In the genomic region with DNA sequence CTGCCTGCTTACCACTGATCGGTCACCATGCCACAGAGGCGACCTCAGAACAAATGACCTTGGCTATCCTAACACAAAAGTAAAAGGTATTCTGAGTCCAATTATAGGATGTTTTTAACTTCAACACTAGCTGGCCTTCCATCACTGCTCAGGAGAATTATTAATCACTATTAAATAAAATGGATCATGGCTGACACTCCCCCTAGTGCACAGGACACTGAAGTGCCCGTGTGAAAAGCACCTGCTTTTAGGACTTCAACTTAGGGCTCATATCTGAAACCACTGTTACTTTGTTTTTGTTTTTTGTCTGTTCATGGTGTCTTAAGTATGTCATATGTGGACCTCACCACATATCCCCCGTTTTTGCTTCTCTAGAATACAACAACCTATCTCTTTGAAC, we compare ENCODE assay signal across 9 cellular contexts. TPM values are rescaled to one million over a fixed set of nuclear protein-coding genes. Genes with fewer than 3 reads are reported as not detected.
DNase-seq lines count a peak whose midpoint lies in the region; ATAC-seq and TF ChIP-seq lines count a peak whose summit lies in the region.
"Had no signal": no experiment of that assay in that cellular context is flagged by ENCODE, and none has a peak within 500 bp of the region (broad histone marks: within the 10 kb centered on the region; RNA-seq: fewer than 3 reads in every experiment).

No MANE protein-coding gene starts in this region.

- H3K9me3 Mint-ChIP-seq in T-cell = no peaks in the 10 kb centered on the region

- H3K4me3 ChIP-seq in AG09309 (ENCODE audit: control insufficient read depth, low read depth, low read length) = no peak overlapping the region
- no peak overlapping the region for H3K4me3 ChIP-seq in RWPE2 (ENCODE audit: severe bottlenecking)
- no peak overlapping the region for H3K4me3 ChIP-seq in mucosa of descending colon

- ATAC-seq in GM18858 (IDR thresholded peaks at IDR 0.05; ENCODE audit: unreplicated experiment) = peak; percentile 46
- peak; percentile 40; the same call in 1 of the 3 replicates for ATAC-seq in RWPE2 (ENCODE audit: low read depth)
- no peak for ATAC-seq in T-cell (replicated peaks in 1 of 4)
- no peak for ATAC-seq in mucosa of descending colon

- POLR2A ChIA-PET in T-cell (lab: Charles Lee) = no interaction called here

- TF ChIP-seq CTCF in AG09309 (IDR thresholded peaks at IDR 0.05; ENCODE audit: control insufficient read depth, insufficient read depth, low read depth, low read length, missing control alignments) (peak; percentile 54), RWPE2 (IDR thresholded peaks at IDR 0.05; ENCODE audit: poor library complexity, severe bottlenecking) (peak; percentile 52), mucosa of descending colon (IDR thresholded peaks at IDR 0.05) (no peak)

- no peaks in the 10 kb centered on the region for H3K9me3 ChIP-seq in RWPE2 (ENCODE audit: severe bottlenecking)
- no peaks in the 10 kb centered on the region for H3K9me3 ChIP-seq in mucosa of descending colon

- intact Hi-C loops in mucosa of descending colon (cut with DNase I, micrococcal nuclease) = no loop called here

- no peak for DNase-seq in AG09309 (ENCODE audit: low read depth)
- DNase-seq in RWPE2 (ENCODE audit: low spot score) = no peak
- peak; percentile 33 for DNase-seq in iPS-NIHi11 (ENCODE audit: low spot score)
- no peak for DNase-seq in stimulated activated CD4-positive, alpha-beta T cell treated with anti-CD3 and anti-CD28 coated beads, Interleukin-4, amount 100 ng/mL, for 24 hours
- no peak for DNase-seq in T-cell
- no peak for DNase-seq in mucosa of descending colon
- DNase-seq in foreskin melanocyte = no peak
- DNase-seq: NCI-H2107 had no signal

- peaks cover 27% of the 10 kb centered on the region for H3K36me3 Mint-ChIP-seq in T-cell

- H3K4me3 Mint-ChIP-seq in T-cell = no peak overlapping the region

- H3K4me1 ChIP-seq in RWPE2 (ENCODE audit: insufficient read depth, poor library complexity, severe bottlenecking) = no peaks in the 10 kb centered on the region
- no peaks in the 10 kb centered on the region for H3K4me1 ChIP-seq in mucosa of descending colon (ENCODE audit: low read depth)

- no peaks in the 10 kb centered on the region for H3K27me3 ChIP-seq in RWPE2 (ENCODE audit: insufficient read depth, poor library complexity, severe bottlenecking)

- H3K36me3 ChIP-seq in RWPE2 (ENCODE audit: low read depth) = peaks cover 8% of the 10 kb centered on the region; the same call in 1 of the 2 replicates
- no peaks in the 10 kb centered on the region for H3K36me3 ChIP-seq in mucosa of descending colon (ENCODE audit: low read depth)

- H3K27ac Mint-ChIP-seq in T-cell = no peak overlapping the region

- H3K27ac ChIP-seq in RWPE2 (ENCODE audit: poor library complexity, severe bottlenecking) = no peak overlapping the region

- CTCF ChIA-PET in T-cell (lab: Charles Lee) = no interaction called here

- H3K27me3 Mint-ChIP-seq in T-cell = no peaks in the 10 kb centered on the region

- peaks cover 8 to 15% (median 10%) of the 10 kb centered on the region in 3 donors for H3K4me1 Mint-ChIP-seq in T-cell

RNA-seq across cellular contexts. Expression of a gene that starts 33.9 kb away (rescaled TPM):
- total RNA-seq in T-cell (10 to 100 TPM; 19.7 to 24.2 (median 22.3) TPM), mucosa of descending colon (10 to 100 TPM; 33.1 to 43.3 (median 36.3) TPM)

Comparison
In these comparisons a context has a peak if more than half of its experiments do, and no peak if none do; other contexts are left out.
1. ATAC-seq: peak in GM18858 (single experiment) and RWPE2 (single experiment); none in T-cell (0 of 4) and mucosa of descending colon (single experiment).